Comparison of ENCODE assay signal across 1 cellular context in the genomic region with DNA sequence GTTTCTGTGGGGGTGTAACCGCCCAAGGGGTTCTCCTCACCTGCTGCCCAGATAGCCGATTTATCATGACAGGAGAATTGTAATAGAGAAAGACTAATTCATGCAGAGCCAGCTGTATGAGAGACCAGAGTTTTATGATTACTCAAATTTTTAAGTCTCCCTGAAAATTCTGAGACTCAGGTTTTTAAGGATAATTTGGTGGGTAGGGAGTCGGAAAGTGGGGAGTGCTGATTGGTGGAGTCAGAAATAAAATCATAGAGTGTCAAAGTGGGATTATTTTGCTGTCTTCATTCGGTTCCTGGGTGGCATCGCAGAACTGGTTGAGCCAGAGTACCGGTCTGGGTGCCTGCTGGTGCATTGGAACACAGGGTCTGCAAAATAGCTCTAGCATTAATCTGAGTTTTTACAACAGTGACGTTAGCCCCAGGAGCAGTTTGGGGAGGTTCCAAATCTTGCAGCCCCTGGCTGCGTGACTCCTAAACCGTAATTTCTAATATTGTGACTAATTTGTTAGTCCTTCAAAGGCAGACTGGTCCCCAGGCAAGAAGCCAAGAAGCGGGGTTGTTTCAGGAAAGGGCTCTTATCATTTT.
TF ChIP-seq lines count a peak whose summit lies in the region.

No MANE protein-coding gene starts in this region.

TF ChIP-seq in HCT116, 20 proteins besides CTCF, POLR2A, EP300 and RAD21 (continued from another document):
- TF ChIP-seq, protein P1, sequence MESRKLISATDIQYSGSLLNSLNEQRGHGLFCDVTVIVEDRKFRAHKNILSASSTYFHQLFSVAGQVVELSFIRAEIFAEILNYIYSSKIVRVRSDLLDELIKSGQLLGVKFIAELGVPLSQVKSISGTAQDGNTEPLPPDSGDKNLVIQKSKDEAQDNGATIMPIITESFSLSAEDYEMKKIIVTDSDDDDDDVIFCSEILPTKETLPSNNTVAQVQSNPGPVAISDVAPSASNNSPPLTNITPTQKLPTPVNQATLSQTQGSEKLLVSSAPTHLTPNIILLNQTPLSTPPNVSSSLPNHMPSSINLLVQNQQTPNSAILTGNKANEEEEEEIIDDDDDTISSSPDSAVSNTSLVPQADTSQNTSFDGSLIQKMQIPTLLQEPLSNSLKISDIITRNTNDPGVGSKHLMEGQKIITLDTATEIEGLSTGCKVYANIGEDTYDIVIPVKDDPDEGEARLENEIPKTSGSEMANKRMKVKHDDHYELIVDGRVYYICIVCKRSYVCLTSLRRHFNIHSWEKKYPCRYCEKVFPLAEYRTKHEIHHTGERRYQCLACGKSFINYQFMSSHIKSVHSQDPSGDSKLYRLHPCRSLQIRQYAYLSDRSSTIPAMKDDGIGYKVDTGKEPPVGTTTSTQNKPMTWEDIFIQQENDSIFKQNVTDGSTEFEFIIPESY (IDR thresholded peaks at IDR 0.05; ENCODE audit: extremely low read depth, insufficient replicate concordance, low read length): no peak
- TF ChIP-seq EGR1 (IDR thresholded peaks at IDR 0.05; ENCODE audit: low read depth) (no peak; the same call in none of the 2 replicates), POLR2AphosphoS5 (IDR thresholded peaks at IDR 0.05; ENCODE audit: low read depth, low read length) (no peak), ZNF274 (IDR thresholded peaks at IDR 0.05; ENCODE audit: low read depth, low read length) (no peak), ELF1 (IDR thresholded peaks at IDR 0.05; ENCODE audit: borderline replicate concordance, low read depth) (no peak), JUND (IDR thresholded peaks at IDR 0.05) (no peak; the same call in 1 of the 2 replicates), CEBPB (IDR thresholded peaks at IDR 0.05; ENCODE audit: low read depth) (no peak)
- TF ChIP-seq, protein P2, sequence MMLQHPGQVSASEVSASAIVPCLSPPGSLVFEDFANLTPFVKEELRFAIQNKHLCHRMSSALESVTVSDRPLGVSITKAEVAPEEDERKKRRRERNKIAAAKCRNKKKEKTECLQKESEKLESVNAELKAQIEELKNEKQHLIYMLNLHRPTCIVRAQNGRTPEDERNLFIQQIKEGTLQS (IDR thresholded peaks at IDR 0.05): no peak
